1 cellular context compared by ENCODE assay signal in genomic region chr2:84963692-84964405, GRCh38.
TF ChIP-seq lines count a peak whose summit lies in the region.

No MANE protein-coding gene starts in this region.

TF ChIP-seq in A549, 52 proteins besides CTCF, POLR2A, EP300 and RAD21 (continued from another document):
- TF ChIP-seq, protein P1, sequence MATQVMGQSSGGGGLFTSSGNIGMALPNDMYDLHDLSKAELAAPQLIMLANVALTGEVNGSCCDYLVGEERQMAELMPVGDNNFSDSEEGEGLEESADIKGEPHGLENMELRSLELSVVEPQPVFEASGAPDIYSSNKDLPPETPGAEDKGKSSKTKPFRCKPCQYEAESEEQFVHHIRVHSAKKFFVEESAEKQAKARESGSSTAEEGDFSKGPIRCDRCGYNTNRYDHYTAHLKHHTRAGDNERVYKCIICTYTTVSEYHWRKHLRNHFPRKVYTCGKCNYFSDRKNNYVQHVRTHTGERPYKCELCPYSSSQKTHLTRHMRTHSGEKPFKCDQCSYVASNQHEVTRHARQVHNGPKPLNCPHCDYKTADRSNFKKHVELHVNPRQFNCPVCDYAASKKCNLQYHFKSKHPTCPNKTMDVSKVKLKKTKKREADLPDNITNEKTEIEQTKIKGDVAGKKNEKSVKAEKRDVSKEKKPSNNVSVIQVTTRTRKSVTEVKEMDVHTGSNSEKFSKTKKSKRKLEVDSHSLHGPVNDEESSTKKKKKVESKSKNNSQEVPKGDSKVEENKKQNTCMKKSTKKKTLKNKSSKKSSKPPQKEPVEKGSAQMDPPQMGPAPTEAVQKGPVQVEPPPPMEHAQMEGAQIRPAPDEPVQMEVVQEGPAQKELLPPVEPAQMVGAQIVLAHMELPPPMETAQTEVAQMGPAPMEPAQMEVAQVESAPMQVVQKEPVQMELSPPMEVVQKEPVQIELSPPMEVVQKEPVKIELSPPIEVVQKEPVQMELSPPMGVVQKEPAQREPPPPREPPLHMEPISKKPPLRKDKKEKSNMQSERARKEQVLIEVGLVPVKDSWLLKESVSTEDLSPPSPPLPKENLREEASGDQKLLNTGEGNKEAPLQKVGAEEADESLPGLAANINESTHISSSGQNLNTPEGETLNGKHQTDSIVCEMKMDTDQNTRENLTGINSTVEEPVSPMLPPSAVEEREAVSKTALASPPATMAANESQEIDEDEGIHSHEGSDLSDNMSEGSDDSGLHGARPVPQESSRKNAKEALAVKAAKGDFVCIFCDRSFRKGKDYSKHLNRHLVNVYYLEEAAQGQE (IDR thresholded peaks at IDR 0.05) = no peak
- TF ChIP-seq EHMT2 (IDR thresholded peaks at IDR 0.05; ENCODE audit: low read depth) (no peak), RCOR1 (IDR thresholded peaks at IDR 0.05; ENCODE audit: low read depth, low read length) (no peak), RFX5 (IDR thresholded peaks at IDR 0.05) (no peak), MAFK (IDR thresholded peaks at IDR 0.05; ENCODE audit: partially characterized antibody) (no peak), FOXS1 (CRISPR knock-in tag; IDR thresholded peaks at IDR 0.05) (peak; percentile 14; the same call in 1 of the 2 replicates), TP53 (CRISPR knock-in tag; IDR thresholded peaks at IDR 0.05) (no peak), RARB (CRISPR knock-in tag; IDR thresholded peaks at IDR 0.05) (0 out of 2 replicates have a peak, but pooled peaks have one; percentile 16), CEBPB (IDR thresholded peaks at IDR 0.05) (peak; percentile 80 to 93), FOSL2 (IDR thresholded peaks at IDR 0.05) (0 out of 2 replicates have a peak, but pooled peaks have one; percentile 14), FOSL2 (CRISPR knock-in tag; IDR thresholded peaks at IDR 0.05) (peak; percentile 62), GATA3 (IDR thresholded peaks at IDR 0.05; ENCODE audit: borderline replicate concordance) (peak; percentile 61; the same call in 1 of the 2 replicates)
- TF ChIP-seq, protein P2, sequence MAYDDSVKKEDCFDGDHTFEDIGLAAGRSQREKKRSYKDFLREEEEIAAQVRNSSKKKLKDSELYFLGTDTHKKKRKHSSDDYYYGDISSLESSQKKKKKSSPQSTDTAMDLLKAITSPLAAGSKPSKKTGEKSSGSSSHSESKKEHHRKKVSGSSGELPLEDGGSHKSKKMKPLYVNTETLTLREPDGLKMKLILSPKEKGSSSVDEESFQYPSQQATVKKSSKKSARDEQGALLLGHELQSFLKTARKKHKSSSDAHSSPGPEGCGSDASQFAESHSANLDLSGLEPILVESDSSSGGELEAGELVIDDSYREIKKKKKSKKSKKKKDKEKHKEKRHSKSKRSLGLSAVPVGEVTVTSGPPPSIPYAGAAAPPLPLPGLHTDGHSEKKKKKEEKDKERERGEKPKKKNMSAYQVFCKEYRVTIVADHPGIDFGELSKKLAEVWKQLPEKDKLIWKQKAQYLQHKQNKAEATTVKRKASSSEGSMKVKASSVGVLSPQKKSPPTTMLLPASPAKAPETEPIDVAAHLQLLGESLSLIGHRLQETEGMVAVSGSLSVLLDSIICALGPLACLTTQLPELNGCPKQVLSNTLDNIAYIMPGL (CRISPR knock-in tag; IDR thresholded peaks at IDR 0.05; ENCODE audit: borderline replicate concordance) = no peak
